Comparison of ENCODE assay signal across 33 cellular contexts in the genomic region with DNA sequence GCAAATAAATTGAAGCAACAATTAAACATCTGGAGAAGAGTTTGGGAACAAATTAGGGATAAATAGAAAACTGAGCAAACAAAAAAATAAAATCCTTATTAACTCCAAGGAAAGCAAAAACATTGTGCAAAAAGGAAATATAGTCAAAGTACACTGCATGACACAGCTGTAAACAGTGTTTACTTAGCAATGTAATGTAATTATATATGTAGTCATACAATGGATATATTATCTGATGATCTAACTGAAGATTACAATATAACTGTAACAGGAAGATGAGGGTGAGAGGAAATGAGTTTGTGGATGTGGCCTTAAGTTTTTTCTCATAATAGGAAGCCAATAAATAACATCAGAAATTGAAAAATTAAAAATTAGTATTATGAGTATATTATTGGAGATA. TPM values are rescaled to one million over a fixed set of nuclear protein-coding genes. Genes with fewer than 3 reads are reported as not detected.
"Had no signal": no experiment of that assay in that cellular context is flagged by ENCODE, and none has a peak within 500 bp of the region (broad histone marks: within the 10 kb centered on the region; RNA-seq: fewer than 3 reads in every experiment).

No MANE protein-coding gene starts in this region.

- H3K4me2 ChIP-seq: neural progenitor cell, smooth muscle cell had no signal

- H3K4me3 ChIP-seq: neural progenitor cell, ovary, psoas muscle, right lobe of liver, skin epidermis, smooth muscle cell, spleen, suprapubic skin, testis, tibial artery, transverse colon, upper lobe of right lung, uterus had no signal

- DNase-seq: natural killer cell; occipital lobe; ovary; posterior cingulate gyrus; psoas muscle; right cardiac atrium; right lobe of liver; spleen; stimulated activated CD4-positive, alpha-beta T cell treated with anti-CD3 and anti-CD28 coated beads, Interleukin-12 subunit alpha, Interleukin-12 subunit beta, amount 100 ng/mL, for 4 hours; stimulated activated CD4-positive, alpha-beta T cell treated with anti-CD3 and anti-CD28 coated beads, Interleukin-1b, Interleukin-23, amount 100 ng/mL, for 48 hours; stimulated activated CD4-positive, alpha-beta T cell treated with anti-CD3 and anti-CD28 coated beads, Interleukin-4, amount 100 ng/mL, for 1 hour; stimulated activated CD4-positive, alpha-beta T cell treated with anti-CD3 and anti-CD28 coated beads, Interleukin-4, amount 100 ng/mL, for 4 hours; stimulated activated CD8-positive, alpha-beta memory T cell treated with anti-CD3 and anti-CD28 coated beads, Interleukin-4, amount 100 ng/mL, for 48 hours; stimulated activated naive CD4-positive, alpha-beta T cell; stimulated activated naive CD8-positive, alpha-beta T cell treated with anti-CD3 and anti-CD28 coated beads, Interleukin-15, amount 100 ng/mL, for 72 hours; stimulated activated naive CD8-positive, alpha-beta T cell treated with anti-CD3 and anti-CD28 coated beads, Interleukin-15, Interleukin-2, amounts not matched to agents 100 U/mL and 50 U/mL, for 24 hours; substantia nigra; testis; tibial artery; transverse colon; upper lobe of right lung; uterus had no signal

- H3K9me3 ChIP-seq: ovary, psoas muscle, right lobe of liver, testis, transverse colon, upper lobe of right lung, uterus had no signal

- H3K79me2 ChIP-seq: parathyroid adenoma had no signal

- ATAC-seq: natural killer cell; psoas muscle; right cardiac atrium; right lobe of liver; stimulated activated memory B cell treated with anti-CD40 and anti-IgM and Interleukin-4, amounts not matched to agents 10 μg/mL and 1 μg/mL and 100 μg/mL, for 72 hours; stimulated activated naive CD8-positive, alpha-beta T cell treated with anti-CD3 and anti-CD28 coated beads, Interleukin-15, amount 100 ng/mL, for 72 hours; stimulated activated naive CD8-positive, alpha-beta T cell treated with anti-CD3 and anti-CD28 coated beads, Interleukin-15, Interleukin-2, amounts not matched to agents 100 U/mL and 50 U/mL, for 24 hours; upper lobe of right lung had no signal

- H3K36me3 ChIP-seq: neural progenitor cell, ovary, right lobe of liver, spleen, suprapubic skin, tibial artery, transverse colon, upper lobe of right lung, uterus had no signal

- H3K9ac ChIP-seq: neural progenitor cell, parathyroid adenoma had no signal

- H3K27ac ChIP-seq: neural progenitor cell, ovary, parathyroid adenoma, psoas muscle, right lobe of liver, skin epidermis, spleen, suprapubic skin, testis, tibial artery, transverse colon, upper lobe of right lung, uterus had no signal

- H2AFZ ChIP-seq: neural progenitor cell, parathyroid adenoma had no signal

- H3K4me1 ChIP-seq: neural progenitor cell, parathyroid adenoma, psoas muscle, right lobe of liver, spleen, suprapubic skin, testis, tibial artery, transverse colon, upper lobe of right lung, uterus had no signal

- H3K27me3 ChIP-seq: neural progenitor cell, ovary, right lobe of liver, testis, tibial artery, transverse colon, upper lobe of right lung, uterus had no signal

RNA-seq across cellular contexts. Expression of gene SCN10A, which starts 42.5 kb away (rescaled TPM):
- total RNA-seq: natural killer cell, occipital lobe, osteoblast, progenitor cell of endocrine pancreas, psoas muscle, renal cortical epithelial cell, right lobe of liver, smooth muscle cell, suprapubic skin, transverse colon, upper lobe of right lung, urinary bladder, uterus had no signal
- polyA plus RNA-seq: neural cell, ovary, psoas muscle, smooth muscle cell, urinary bladder had no signal
